Comparison of ENCODE assay signal across 22 cellular contexts in the genomic region with DNA sequence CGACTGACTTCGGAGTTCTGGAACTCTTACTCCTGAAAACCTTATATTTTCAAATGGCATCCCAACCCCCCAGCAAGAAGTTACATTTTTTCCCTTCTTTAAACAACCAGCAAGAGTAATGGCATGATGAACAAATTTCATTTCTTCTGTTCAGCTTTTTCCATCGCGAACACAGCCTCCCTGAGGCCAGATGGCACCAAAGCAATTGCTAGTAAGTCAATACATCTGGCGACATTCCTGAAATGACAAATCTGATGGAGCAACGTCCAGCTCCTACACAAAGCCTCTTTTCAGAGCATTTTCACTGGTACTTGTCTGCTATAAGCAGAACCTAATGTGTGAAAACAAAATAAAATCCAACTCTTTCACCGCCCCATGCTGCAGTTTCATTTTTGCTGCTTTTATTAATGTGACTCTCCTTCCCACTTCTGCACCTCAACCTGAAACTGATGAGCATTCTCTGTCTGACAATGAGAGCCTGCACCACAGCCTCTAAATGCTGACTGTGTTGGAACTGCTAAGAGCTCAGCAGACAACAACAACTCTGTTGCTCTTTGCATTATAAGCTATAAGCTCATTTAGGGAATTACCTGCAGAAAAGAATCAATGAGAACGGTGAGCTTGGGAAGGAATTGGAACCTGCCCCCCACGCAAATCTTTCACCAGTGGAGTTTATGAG.
DNase-seq lines count a peak whose midpoint lies in the region; ATAC-seq and TF ChIP-seq lines count a peak whose summit lies in the region.
"Had no signal": no experiment of that assay in that cellular context is flagged by ENCODE, and none has a peak within 500 bp of the region (broad histone marks: within the 10 kb centered on the region; RNA-seq: fewer than 3 reads in every experiment).

No MANE protein-coding gene starts in this region.

- ATAC-seq in GM23338 (no peak), GM21529 (IDR thresholded peaks at IDR 0.05; ENCODE audit: unreplicated experiment) (no peak), GM21786 (IDR thresholded peaks at IDR 0.05; ENCODE audit: unreplicated experiment) (no peak)
- ATAC-seq: left cardiac atrium; Right ventricle myocardium inferior; stimulated activated naive B cell treated with anti-CD40 and anti-IgM and Interleukin-4, amounts not matched to agents 10 μg/mL and 1 μg/mL and 100 μg/mL, for 72 hours had no signal

- H3K79me2 ChIP-seq in GM23338 (replicated peaks; ENCODE audit: insufficient read depth) (no peaks in the 10 kb centered on the region), Karpas-422 (ENCODE audit: low read length) (no peaks in the 10 kb centered on the region)

- H3K9me3 ChIP-seq in Karpas-422 (ENCODE audit: low read length), result no peaks in the 10 kb centered on the region
- H3K9me3 ChIP-seq: adrenal gland, testis had no signal

- H3K4me1 ChIP-seq in GM23338 (ENCODE audit: insufficient read depth) (no peaks in the 10 kb centered on the region), Karpas-422 (ENCODE audit: low read length) (no peaks in the 10 kb centered on the region)
- H3K4me1 ChIP-seq: adrenal gland, testis had no signal

- H3K36me3 ChIP-seq in GM23338 (ENCODE audit: insufficient read depth) (no peaks in the 10 kb centered on the region), Karpas-422 (ENCODE audit: insufficient read depth, low read length) (no peaks in the 10 kb centered on the region)
- H3K36me3 ChIP-seq: adrenal gland, brain microvascular endothelial cell had no signal

- no peaks in the 10 kb centered on the region for H3K9me2 ChIP-seq in GM23338 (ENCODE audit: insufficient read depth)
- H3K9me2 ChIP-seq in Karpas-422 (replicated peaks; ENCODE audit: insufficient read depth, low read length), result no peaks in the 10 kb centered on the region

- H3K27ac Mint-ChIP-seq in GM23338, result no peak overlapping the region
- H3K27ac Mint-ChIP-seq: activated CD4-positive, alpha-beta memory T cell treated with anti-CD3 and anti-CD28 coated beads for 36 hours; endodermal cell; stimulated activated naive B cell treated with anti-CD40 and anti-IgM and Interleukin-4, amounts not matched to agents 10 μg/mL and 1 μg/mL and 100 μg/mL, for 72 hours had no signal

- TF ChIP-seq CTCF in GM23338 (conservative IDR thresholded peaks at IDR 0.05; ENCODE audit: low read depth in 2 of 2), result no peak

- no peak overlapping the region for H3K4me3 ChIP-seq in GM23338
- H3K4me3 ChIP-seq in Karpas-422 (ENCODE audit: low read length), result no peak overlapping the region
- H3K4me3 ChIP-seq: adrenal gland, testis had no signal

- peak; percentile 6 for DNase-seq in GM23338 (ENCODE audit: low spot score)
- DNase-seq in NCI-H69 (lab: John Stamatoyannopoulos, UW), result peak; percentile 35
- peak; percentile 71 for DNase-seq in globus pallidus (ENCODE audit: low spot score)
- DNase-seq in pons (ENCODE audit: low spot score), result peak; percentile 75
- no peak for DNase-seq in activated naive CD4-positive, alpha-beta T cell treated with anti-CD3 and anti-CD28 coated beads, Interleukin-2, amount 50 U/mL, for 16 hours
- no peak for DNase-seq in Karpas-422
- DNase-seq: activated CD4-positive, alpha-beta memory T cell treated with anti-CD3 and anti-CD28 coated beads for 36 hours; activated gamma-delta T cell treated with Interleukin-2 at 50 U/mL for 16 hours; adrenal gland; brain microvascular endothelial cell; endodermal cell; KG1; left cardiac atrium; NCI-H2029 treated with DMSO at 0.1 percent for 48 hours; stimulated activated CD4-positive, alpha-beta T cell treated with anti-CD3 and anti-CD28 coated beads, Interleukin-2, amount 100 ng/mL, for 24 hours; stimulated activated naive B cell treated with anti-CD40 and anti-IgM and Interleukin-4, amounts not matched to agents 10 μg/mL and 1 μg/mL and 100 μg/mL, for 72 hours; testis had no signal

- H3K27ac ChIP-seq in GM23338 (ENCODE audit: low read depth) (no peak overlapping the region), Karpas-422 (ENCODE audit: low read length) (no peak overlapping the region)
- H3K27ac ChIP-seq: adrenal gland, brain microvascular endothelial cell, C4-2B, testis had no signal

- H3K4me2 ChIP-seq in GM23338 (no peak overlapping the region), Karpas-422 (ENCODE audit: low read depth, low read length, poor library complexity, severe bottlenecking) (no peak overlapping the region)

- H3K4me3 Mint-ChIP-seq in GM23338, result no peak overlapping the region
- H3K4me3 Mint-ChIP-seq: activated CD4-positive, alpha-beta memory T cell treated with anti-CD3 and anti-CD28 coated beads for 36 hours; endodermal cell; neural crest cell; stimulated activated naive B cell treated with anti-CD40 and anti-IgM and Interleukin-4, amounts not matched to agents 10 μg/mL and 1 μg/mL and 100 μg/mL, for 72 hours had no signal

- H3K27me3 Mint-ChIP-seq in GM23338 (ENCODE audit: insufficient read depth, low read depth, poor library complexity), result peaks cover 7% of the 10 kb centered on the region
- H3K27me3 Mint-ChIP-seq: activated CD4-positive, alpha-beta memory T cell treated with anti-CD3 and anti-CD28 coated beads for 36 hours; stimulated activated naive B cell treated with anti-CD40 and anti-IgM and Interleukin-4, amounts not matched to agents 10 μg/mL and 1 μg/mL and 100 μg/mL, for 72 hours had no signal

- H3K27me3 ChIP-seq in GM23338 (ENCODE audit: insufficient read depth) (no peaks in the 10 kb centered on the region), Karpas-422 (ENCODE audit: low read length) (no peaks in the 10 kb centered on the region)
- H3K27me3 ChIP-seq: adrenal gland, brain microvascular endothelial cell, testis had no signal

- H2AFZ ChIP-seq in GM23338, result peak overlapping the region; percentile 63; the same call in 1 of the 2 replicates
- no peak overlapping the region for H2AFZ ChIP-seq in Karpas-422 (ENCODE audit: low read length)

- no peaks in the 10 kb centered on the region for H3F3A ChIP-seq in GM23338 (replicated peaks; ENCODE audit: low read depth)

- peaks cover 13% of the 10 kb centered on the region for H3K4me1 Mint-ChIP-seq in GM23338
- H3K4me1 Mint-ChIP-seq: stimulated activated naive B cell treated with anti-CD40 and anti-IgM and Interleukin-4, amounts not matched to agents 10 μg/mL and 1 μg/mL and 100 μg/mL, for 72 hours had no signal

- no peaks in the 10 kb centered on the region; the same call in 1 of the 3 replicates for H3K9me3 Mint-ChIP-seq in GM23338
- H3K9me3 Mint-ChIP-seq: activated CD4-positive, alpha-beta memory T cell treated with anti-CD3 and anti-CD28 coated beads for 36 hours; neural crest cell; stimulated activated naive B cell treated with anti-CD40 and anti-IgM and Interleukin-4, amounts not matched to agents 10 μg/mL and 1 μg/mL and 100 μg/mL, for 72 hours had no signal

- no peaks in the 10 kb centered on the region for H3K36me3 Mint-ChIP-seq in GM23338 (ENCODE audit: low read depth)
- H3K36me3 Mint-ChIP-seq: activated CD4-positive, alpha-beta memory T cell treated with anti-CD3 and anti-CD28 coated beads for 36 hours; stimulated activated naive B cell treated with anti-CD40 and anti-IgM and Interleukin-4, amounts not matched to agents 10 μg/mL and 1 μg/mL and 100 μg/mL, for 72 hours had no signal

- no peak overlapping the region for H3K9ac ChIP-seq in Karpas-422 (ENCODE audit: low read length)

- H4K20me1 ChIP-seq in GM23338 (replicated peaks; ENCODE audit: insufficient read depth) (no peaks in the 10 kb centered on the region), Karpas-422 (ENCODE audit: insufficient read depth, low read depth, low read length) (no peaks in the 10 kb centered on the region)

TF ChIP-seq in GM23338, 12 proteins besides CTCF, POLR2A, EP300 and RAD21 (continues in another document):
- TF ChIP-seq JUNB (IDR thresholded peaks at IDR 0.05; ENCODE audit: unreplicated experiment) (no peak), CREB1 (CRISPR knock-in tag; IDR thresholded peaks at IDR 0.05; ENCODE audit: low read depth) (no peak), ZNF331 (CRISPR knock-in tag; IDR thresholded peaks at IDR 0.05; ENCODE audit: low read depth) (no peak), STAT1 (IDR thresholded peaks at IDR 0.05; ENCODE audit: unreplicated experiment) (no peak), ZNF114 (CRISPR knock-in tag; IDR thresholded peaks at IDR 0.05) (no peak), POLR2AphosphoS5 (IDR thresholded peaks at IDR 0.05; ENCODE audit: low read depth) (no peak)
- TF ChIP-seq, protein P1, sequence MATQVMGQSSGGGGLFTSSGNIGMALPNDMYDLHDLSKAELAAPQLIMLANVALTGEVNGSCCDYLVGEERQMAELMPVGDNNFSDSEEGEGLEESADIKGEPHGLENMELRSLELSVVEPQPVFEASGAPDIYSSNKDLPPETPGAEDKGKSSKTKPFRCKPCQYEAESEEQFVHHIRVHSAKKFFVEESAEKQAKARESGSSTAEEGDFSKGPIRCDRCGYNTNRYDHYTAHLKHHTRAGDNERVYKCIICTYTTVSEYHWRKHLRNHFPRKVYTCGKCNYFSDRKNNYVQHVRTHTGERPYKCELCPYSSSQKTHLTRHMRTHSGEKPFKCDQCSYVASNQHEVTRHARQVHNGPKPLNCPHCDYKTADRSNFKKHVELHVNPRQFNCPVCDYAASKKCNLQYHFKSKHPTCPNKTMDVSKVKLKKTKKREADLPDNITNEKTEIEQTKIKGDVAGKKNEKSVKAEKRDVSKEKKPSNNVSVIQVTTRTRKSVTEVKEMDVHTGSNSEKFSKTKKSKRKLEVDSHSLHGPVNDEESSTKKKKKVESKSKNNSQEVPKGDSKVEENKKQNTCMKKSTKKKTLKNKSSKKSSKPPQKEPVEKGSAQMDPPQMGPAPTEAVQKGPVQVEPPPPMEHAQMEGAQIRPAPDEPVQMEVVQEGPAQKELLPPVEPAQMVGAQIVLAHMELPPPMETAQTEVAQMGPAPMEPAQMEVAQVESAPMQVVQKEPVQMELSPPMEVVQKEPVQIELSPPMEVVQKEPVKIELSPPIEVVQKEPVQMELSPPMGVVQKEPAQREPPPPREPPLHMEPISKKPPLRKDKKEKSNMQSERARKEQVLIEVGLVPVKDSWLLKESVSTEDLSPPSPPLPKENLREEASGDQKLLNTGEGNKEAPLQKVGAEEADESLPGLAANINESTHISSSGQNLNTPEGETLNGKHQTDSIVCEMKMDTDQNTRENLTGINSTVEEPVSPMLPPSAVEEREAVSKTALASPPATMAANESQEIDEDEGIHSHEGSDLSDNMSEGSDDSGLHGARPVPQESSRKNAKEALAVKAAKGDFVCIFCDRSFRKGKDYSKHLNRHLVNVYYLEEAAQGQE (IDR thresholded peaks at IDR 0.05; ENCODE audit: unreplicated experiment), result no peak

Comparison
In these comparisons a context has a peak if more than half of its experiments do, and no peak if none do; other contexts are left out.
1. DNase-seq: peak in GM23338 (single experiment), NCI-H69 (single experiment), globus pallidus (single experiment) and pons (single experiment); none in activated naive CD4-positive, alpha-beta T cell treated with anti-CD3 and anti-CD28 coated beads, Interleukin-2, amount 50 U/mL, for 16 hours (single experiment) and Karpas-422 (single experiment).